Comparison of ENCODE assay signal across 9 cellular contexts in the genomic region with DNA sequence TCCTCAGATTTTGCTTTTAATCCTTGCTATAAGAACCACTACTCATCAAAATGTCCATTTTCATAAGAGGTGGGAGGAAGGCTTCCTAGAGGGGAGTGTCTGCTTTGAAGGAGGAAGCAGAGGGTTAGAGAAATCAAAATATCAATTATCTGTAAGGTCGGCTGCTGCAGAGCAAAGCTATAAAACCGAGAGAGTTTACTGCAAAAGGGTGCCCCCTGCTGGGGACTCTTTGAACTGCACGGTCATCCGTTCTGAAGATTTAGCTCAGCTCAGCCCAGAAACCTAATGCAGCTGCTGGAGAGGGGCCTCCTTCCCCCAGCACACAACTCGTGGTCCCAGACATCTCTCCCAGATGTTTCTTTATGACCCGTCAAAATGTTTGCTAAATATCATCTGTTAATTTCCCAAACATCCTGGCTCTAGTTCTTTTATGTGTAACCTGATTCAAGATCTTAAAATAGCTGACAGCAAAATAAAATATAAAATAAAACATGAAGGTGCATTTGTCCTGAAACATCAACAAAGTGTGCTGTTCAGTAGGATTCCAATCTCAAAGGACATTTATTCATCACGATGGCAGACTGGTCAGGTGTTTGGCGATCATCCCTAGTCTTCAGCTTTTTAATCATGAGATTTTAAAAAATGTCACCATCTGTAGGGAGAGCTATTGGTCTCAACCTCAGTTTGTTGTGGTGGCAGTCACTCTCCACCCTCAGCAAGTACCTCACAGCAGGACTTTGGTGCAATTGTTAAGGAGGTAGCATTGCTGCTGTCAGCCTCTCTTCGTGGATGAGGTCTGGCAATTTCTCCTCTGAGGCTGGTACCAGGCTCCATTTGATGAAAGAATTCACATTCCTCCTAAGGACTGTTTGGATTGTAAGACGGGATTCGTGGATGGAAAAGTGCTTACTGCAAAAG.
DNase-seq lines count a peak whose midpoint lies in the region; ATAC-seq lines count a peak whose summit lies in the region.
"Had no signal": no experiment of that assay in that cellular context is flagged by ENCODE, and none has a peak within 500 bp of the region (broad histone marks: within the 10 kb centered on the region; RNA-seq: fewer than 3 reads in every experiment).

No MANE protein-coding gene starts in this region.

- no peak overlapping the region for H3K4me3 ChIP-seq in NT2/D1 (ENCODE audit: insufficient read length, low read depth)
- H3K4me3 ChIP-seq: BLaER1 had no signal

- no peak overlapping the region for H3K4me3 Mint-ChIP-seq in naive thymus-derived CD8-positive, alpha-beta T cell

- peak; percentile 72 for ATAC-seq in esophagus mucosa
- peak; percentile 64 to 79 for ATAC-seq in naive thymus-derived CD8-positive, alpha-beta T cell

- no peaks in the 10 kb centered on the region for H3K27me3 ChIP-seq in NT2/D1 (ENCODE audit: insufficient read depth, insufficient read length)
- H3K27me3 ChIP-seq: BLaER1 had no signal

- 0 out of 2 replicates have a peak, but pooled peaks cover 4% of the 10 kb centered on the region for H3K9me3 ChIP-seq in NT2/D1 (ENCODE audit: insufficient read depth, low read length)
- H3K9me3 ChIP-seq: BLaER1 had no signal

- POLR2A ChIA-PET in naive thymus-derived CD8-positive, alpha-beta T cell (lab: Charles Lee), result no interaction called here

- peaks cover 0 to 1% (median 0%) of the 10 kb centered on the region in 4 donors for H3K4me1 Mint-ChIP-seq in naive thymus-derived CD8-positive, alpha-beta T cell

- H3K27me3 Mint-ChIP-seq in naive thymus-derived CD8-positive, alpha-beta T cell, result peaks cover 25 to 65% (median 38%) of the 10 kb centered on the region in 5 donors

- DNase-seq in NCI-H187 (lab: John Stamatoyannopoulos, UW), result peak; percentile 32 to 62
- DNase-seq in NCI-H187 treated with DMSO at 0.1 percent for 48 hours (lab: John Stamatoyannopoulos, UW), result no peak
- DNase-seq in HT1080 (ENCODE audit: low read depth), result peak; percentile 69
- peak; percentile 58 for DNase-seq in NT2/D1 (ENCODE audit: low read depth, low spot score)
- DNase-seq in activated CD8-positive, alpha-beta memory T cell treated with anti-CD3 and anti-CD28 coated beads, Interleukin-2, amount 50 U/mL, for 24 hours (ENCODE audit: extremely low read depth), result peak; percentile 70
- DNase-seq in naive thymus-derived CD8-positive, alpha-beta T cell, result peak; percentile 54 to 84 (median 72)
- DNase-seq in stimulated activated CD8-positive, alpha-beta memory T cell treated with anti-CD3 and anti-CD28 coated beads, Interleukin-7, amount 100 ng/mL, for 48 hours (ENCODE audit: extremely low read depth in 1 of 2, low read depth in 1 of 2), result peak; percentile 49 to 51

- no peaks in the 10 kb centered on the region for H3K9me3 Mint-ChIP-seq in naive thymus-derived CD8-positive, alpha-beta T cell

- no peaks in the 10 kb centered on the region for H3K36me3 Mint-ChIP-seq in naive thymus-derived CD8-positive, alpha-beta T cell

- no peak overlapping the region for H3K27ac Mint-ChIP-seq in naive thymus-derived CD8-positive, alpha-beta T cell

- H3K36me3 ChIP-seq in NT2/D1 (ENCODE audit: insufficient read depth, insufficient read length, low read length), result no peaks in the 10 kb centered on the region
- H3K36me3 ChIP-seq: BLaER1 had no signal

- H3K9ac ChIP-seq in NT2/D1 (ENCODE audit: insufficient read length, low read depth), result no peak overlapping the region
- H3K9ac ChIP-seq: BLaER1 had no signal

- H3K4me1 ChIP-seq in NT2/D1 (ENCODE audit: insufficient read depth, insufficient read length), result peaks cover 11% of the 10 kb centered on the region
